ENCODE assay signal across 8 cellular contexts in the genomic region with DNA sequence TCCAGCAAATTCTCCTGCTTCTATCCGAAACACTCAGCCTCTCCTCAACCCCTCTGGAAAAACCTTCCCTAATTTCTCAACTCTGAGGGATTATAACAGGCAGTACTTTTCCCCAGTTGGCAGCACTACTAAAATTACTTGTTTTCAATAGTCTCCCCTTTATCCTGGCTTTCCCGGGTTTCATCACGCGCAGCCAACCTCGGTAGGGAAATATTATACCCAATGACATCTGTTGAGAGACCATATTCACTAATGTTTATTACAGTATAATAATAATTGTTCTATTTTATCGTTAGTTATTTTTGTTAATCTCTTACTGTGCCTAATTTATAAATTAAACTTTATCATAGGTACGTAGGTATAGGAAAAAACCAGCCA. TPM values are rescaled to one million over a fixed set of nuclear protein-coding genes. Genes with fewer than 3 reads are reported as not detected.
A peak's percentile ranks its signal among the peaks of the same experiment; 100 is the strongest.
DNase-seq lines count a peak whose midpoint lies in the region; ATAC-seq and TF ChIP-seq lines count a peak whose summit lies in the region.

No MANE protein-coding gene starts in this region.

- no peak for DNase-seq in AG09309 (ENCODE audit: low read depth)
- DNase-seq in body of pancreas: peak in 2 of 4 donors; percentile 17 to 32
- DNase-seq in right lobe of liver: no peak
- no peak for DNase-seq in upper lobe of left lung
- DNase-seq in kidney tubule cell (ENCODE audit: low spot score): no peak
- DNase-seq in ACHN: no peak

- no peak for TF ChIP-seq EP300 in upper lobe of left lung (IDR thresholded peaks at IDR 0.05)

- in situ Hi-C loops in ACHN (cut with HindIII; ENCODE audit: low pct_ligation_motif_present, low pct_unique_long_range_greater_than_20kb, low sequenced_read_pairs): no loop called here

- H3K4me3 ChIP-seq in AG09309 (ENCODE audit: control insufficient read depth, low read depth, low read length) (peak overlapping the region; percentile 75), body of pancreas (peak overlapping the region; percentile 92 to 99), right lobe of liver (peak overlapping the region; percentile 74 to 98 (median 94)), upper lobe of left lung (peak overlapping the region; percentile 75 to 96 (median 80))

- WGBS in body of pancreas, 2 donors: 3 to 6% methylated on average over 6 to 7 of the region's 7 CpGs
- whole genome bisulfite sequencing in right lobe of liver (ENCODE audit: insufficient coverage, low coverage, low lambda C conversion rate, missing lambda C conversion rate): 10% methylated on average over 7 of the region's 7 CpGs
- 17% methylated on average over 7 of the region's 7 CpGs for WGBS in upper lobe of left lung, 2 donors

- no peaks in the 10 kb centered on the region for H3K9me3 ChIP-seq in body of pancreas
- no peaks in the 10 kb centered on the region for H3K9me3 ChIP-seq in right lobe of liver
- H3K9me3 ChIP-seq in upper lobe of left lung: no peaks in the 10 kb centered on the region

- peaks cover 29% of the 10 kb centered on the region for H3K4me1 ChIP-seq in body of pancreas
- H3K4me1 ChIP-seq in right lobe of liver: no peaks in the 10 kb centered on the region
- peaks cover 7 to 22% (median 12%) of the 10 kb centered on the region in 4 donors for H3K4me1 ChIP-seq in upper lobe of left lung

- ATAC-seq in HG02623 (IDR thresholded peaks at IDR 0.05; ENCODE audit: unreplicated experiment): peak; percentile 5
- peak; percentile 58 for ATAC-seq in body of pancreas
- ATAC-seq in right lobe of liver: peak; percentile 8 to 27 (median 16)
- peak in 1 of 2 donors; percentile 34 for ATAC-seq in upper lobe of left lung (ENCODE audit: low FRiP score in 2 of 2)
- ATAC-seq in GM19351 (IDR thresholded peaks at IDR 0.05; ENCODE audit: unreplicated experiment): no peak

- H3K36me3 ChIP-seq in body of pancreas (replicated peaks in 1 of 2; ENCODE audit: insufficient read depth in 1 of 2, low read depth in 2 of 2): no peaks in the 10 kb centered on the region
- H3K36me3 ChIP-seq in right lobe of liver: no peaks in the 10 kb centered on the region
- H3K36me3 ChIP-seq in upper lobe of left lung: peaks cover 0 to 7% (median 3%) of the 10 kb centered on the region in 4 donors

- H3K27ac ChIP-seq in body of pancreas (peak overlapping the region; percentile 51 to 94 (median 81)), right lobe of liver (peak overlapping the region; percentile 30 to 70 (median 67)), upper lobe of left lung (peak overlapping the region; percentile 82 to 91 (median 85))

- intact Hi-C loops in body of pancreas (cut with DNase I) (no loop called here), right lobe of liver (cut with DNase I) (no loop called here)

- H3K27me3 ChIP-seq in body of pancreas: no peaks in the 10 kb centered on the region
- H3K27me3 ChIP-seq in right lobe of liver: no peaks in the 10 kb centered on the region
- H3K27me3 ChIP-seq in upper lobe of left lung: no peaks in the 10 kb centered on the region

- TF ChIP-seq POLR2A in body of pancreas (IDR thresholded peaks at IDR 0.05): no peak
- no peak for TF ChIP-seq POLR2A in right lobe of liver (IDR thresholded peaks at IDR 0.05)
- no peak for TF ChIP-seq POLR2A in upper lobe of left lung (IDR thresholded peaks at IDR 0.05)

- TF ChIP-seq CTCF in AG09309 (IDR thresholded peaks at IDR 0.05; ENCODE audit: control insufficient read depth, insufficient read depth, low read depth, low read length, missing control alignments) (no peak), body of pancreas (IDR thresholded peaks at IDR 0.05) (no peak), right lobe of liver (IDR thresholded peaks at IDR 0.05) (no peak), upper lobe of left lung (IDR thresholded peaks at IDR 0.05) (no peak)

RNA-seq across cellular contexts. Expression of gene POLD3, which starts 0.3 kb away (rescaled TPM):
- 10 to 100 TPM in 1 of 2 donors, 1 to 10 TPM in 1; 9.3 to 13.8 TPM for total RNA-seq in body of pancreas
- total RNA-seq in right lobe of liver: 1 to 10 TPM; 2.9 to 5.7 (median 5.1) TPM
- 10 to 100 TPM in 5 of 6 donors, 1 to 10 TPM in 1; 7.4 to 20.8 (median 16.4) TPM for total RNA-seq in upper lobe of left lung
